ENCODE assay signal across 10 cellular contexts in the genomic region with DNA sequence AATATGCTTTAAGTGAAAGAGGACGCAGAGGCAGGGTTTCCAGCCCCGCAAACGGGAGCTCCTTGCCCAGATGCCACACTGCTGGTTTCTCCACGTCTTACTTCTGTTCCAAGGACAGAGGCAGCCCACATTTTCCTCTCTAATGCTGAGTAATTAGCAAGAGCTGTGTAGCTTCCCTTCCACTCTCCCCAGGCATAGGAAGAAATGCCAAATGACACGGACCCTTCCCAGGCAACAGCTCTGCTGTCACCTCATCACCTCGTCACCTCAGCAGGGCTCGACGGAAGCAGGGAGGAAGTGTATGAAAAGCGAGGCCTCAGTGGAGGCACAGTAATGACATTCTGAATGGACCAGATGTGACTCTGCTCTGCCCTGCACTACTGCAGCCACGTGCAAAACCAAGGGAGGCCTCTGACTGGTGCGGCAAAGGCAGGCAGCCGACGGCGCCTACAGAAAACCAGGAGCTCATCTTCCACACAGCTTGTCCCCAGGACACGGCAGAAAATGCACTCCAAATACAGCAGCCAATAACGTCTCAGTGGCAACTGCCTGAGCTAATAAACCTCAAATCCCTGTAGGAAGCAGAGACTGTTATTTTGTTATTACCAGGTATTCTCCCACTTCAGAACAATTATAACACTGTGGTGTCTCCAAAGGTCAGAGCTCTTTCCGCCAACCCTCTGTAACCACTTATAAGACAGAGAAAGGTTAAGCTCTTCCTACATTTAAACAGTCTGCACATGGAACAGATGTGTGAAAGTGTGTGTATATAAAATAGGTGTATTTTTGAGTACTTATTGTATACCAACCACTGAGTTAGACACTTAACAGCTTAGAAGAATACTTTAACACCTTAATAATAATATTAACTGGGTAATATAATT.
A peak's percentile ranks its signal among the peaks of the same experiment; 100 is the strongest.
DNase-seq lines count a peak whose midpoint lies in the region; ATAC-seq and TF ChIP-seq lines count a peak whose summit lies in the region.
"Had no signal": no experiment of that assay in that cellular context is flagged by ENCODE, and none has a peak within 500 bp of the region (broad histone marks: within the 10 kb centered on the region; RNA-seq: fewer than 3 reads in every experiment).

No MANE protein-coding gene starts in this region.

- no peaks in the 10 kb centered on the region for H3K9me2 ChIP-seq in OCI-LY1 (ENCODE audit: low read depth, low read length)

- H3K9ac ChIP-seq in OCI-LY1 (ENCODE audit: low read length) = no peak overlapping the region; the same call in 1 of the 2 replicates

- TF ChIP-seq POLR2A in esophagus muscularis mucosa (IDR thresholded peaks at IDR 0.05; ENCODE audit: low read depth) = no peak

- no peak overlapping the region for H3K27ac ChIP-seq in OCI-LY1 (ENCODE audit: low read depth, low read length, poor library complexity, severe bottlenecking)
- H3K27ac ChIP-seq in esophagus muscularis mucosa (replicated peaks in 1 of 4) = peak overlapping the region in 1 of 4 donors; percentile 1
- H3K27ac ChIP-seq: 22Rv1 had no signal

- no peak for TF ChIP-seq EP300 in esophagus muscularis mucosa (IDR thresholded peaks at IDR 0.05)

- H3K4me3 ChIP-seq in OCI-LY1 (ENCODE audit: low read depth, low read length, poor library complexity, severe bottlenecking) (no peak overlapping the region), esophagus muscularis mucosa (no peak overlapping the region)

- H3K4me1 Mint-ChIP-seq in activated naive CD8-positive, alpha-beta T cell treated with anti-CD3 and anti-CD28 coated beads, Interleukin-2, amount 50 U/mL, for 24 hours = peaks cover 27% of the 10 kb centered on the region

- H3K4me1 ChIP-seq in OCI-LY1 (ENCODE audit: insufficient read depth, low read length, severe bottlenecking) (peaks cover 12% of the 10 kb centered on the region), esophagus muscularis mucosa (peaks cover 0 to 10% (median 8%) of the 10 kb centered on the region in 4 donors)

- H3K9me3 Mint-ChIP-seq in activated naive CD8-positive, alpha-beta T cell treated with anti-CD3 and anti-CD28 coated beads, Interleukin-2, amount 50 U/mL, for 24 hours = peaks cover 3% of the 10 kb centered on the region

- H3K27me3 ChIP-seq in OCI-LY1 (ENCODE audit: insufficient read depth, low read length) = no peaks in the 10 kb centered on the region
- no peaks in the 10 kb centered on the region for H3K27me3 ChIP-seq in esophagus muscularis mucosa

- H3F3A ChIP-seq in OCI-LY1 (ENCODE audit: insufficient read depth, low read length) = no peaks in the 10 kb centered on the region

- no peaks in the 10 kb centered on the region for H3K79me2 ChIP-seq in OCI-LY1 (ENCODE audit: insufficient read depth, low read length)

- peak overlapping the region; percentile 90 for H3K27ac Mint-ChIP-seq in activated naive CD8-positive, alpha-beta T cell treated with anti-CD3 and anti-CD28 coated beads, Interleukin-2, amount 50 U/mL, for 24 hours

- H3K4me2 ChIP-seq in OCI-LY1 (ENCODE audit: low read length) = peak overlapping the region; percentile 48

- intact Hi-C loops in esophagus muscularis mucosa (cut with DNase I) = no loop called here

- no peaks in the 10 kb centered on the region for H3K27me3 Mint-ChIP-seq in activated naive CD8-positive, alpha-beta T cell treated with anti-CD3 and anti-CD28 coated beads, Interleukin-2, amount 50 U/mL, for 24 hours

- WGBS in esophagus muscularis mucosa = 61% methylated on average over 11 of the region's 17 CpGs

- peak overlapping the region; percentile 64 for H3K4me3 Mint-ChIP-seq in activated naive CD8-positive, alpha-beta T cell treated with anti-CD3 and anti-CD28 coated beads, Interleukin-2, amount 50 U/mL, for 24 hours

- no peaks in the 10 kb centered on the region for H3K36me3 ChIP-seq in OCI-LY1 (ENCODE audit: insufficient read depth, low read length)
- H3K36me3 ChIP-seq in esophagus muscularis mucosa = no peaks in the 10 kb centered on the region

- peak; percentile 85 for ATAC-seq in activated naive CD8-positive, alpha-beta T cell treated with anti-CD3 and anti-CD28 coated beads, Interleukin-2, amount 50 U/mL, for 24 hours
- ATAC-seq in left lobe of liver (no peak), HG03460 (IDR thresholded peaks at IDR 0.05; ENCODE audit: unreplicated experiment) (no peak)

- H3K9me3 ChIP-seq in OCI-LY1 (ENCODE audit: low read length) (no peaks in the 10 kb centered on the region), esophagus muscularis mucosa (peaks cover 0 to 2% (median 0%) of the 10 kb centered on the region in 4 donors)

- no peaks in the 10 kb centered on the region for H3K36me3 Mint-ChIP-seq in activated naive CD8-positive, alpha-beta T cell treated with anti-CD3 and anti-CD28 coated beads, Interleukin-2, amount 50 U/mL, for 24 hours (ENCODE audit: low read depth)

- peak overlapping the region; percentile 30; the same call in 1 of the 2 replicates for H2AFZ ChIP-seq in OCI-LY1 (ENCODE audit: low read length)

- TF ChIP-seq CTCF in OCI-LY1 (IDR thresholded peaks at IDR 0.05; ENCODE audit: low read length) (no peak), esophagus muscularis mucosa (IDR thresholded peaks at IDR 0.05) (no peak)

- DNase-seq in DMS53 (lab: John Stamatoyannopoulos, UW) (peak; percentile 56), DMS53 treated with DMSO at 0.1 percent for 48 hours (lab: John Stamatoyannopoulos, UW; ENCODE audit: unreplicated experiment) (no peak), left lobe of liver (ENCODE audit: low spot score) (no peak), esophagus muscularis mucosa (ENCODE audit: extremely low spot score) (no peak)
- DNase-seq in activated naive CD8-positive, alpha-beta T cell treated with anti-CD3 and anti-CD28 coated beads, Interleukin-2, amount 50 U/mL, for 24 hours = peak; percentile 47
- peak; percentile 27 to 36 for DNase-seq in stimulated activated CD4-positive, alpha-beta T cell treated with anti-CD3 and anti-CD28 coated beads, Interleukin-2, amount 100 ng/mL, for 24 hours
- DNase-seq: NCI-H2029 had no signal

- H4K20me1 ChIP-seq in OCI-LY1 (ENCODE audit: insufficient read depth, low read length) = no peaks in the 10 kb centered on the region

Comparison
In these comparisons a context has a peak if more than half of its experiments do, and no peak if none do; other contexts are left out.
1. DNase-seq: peak in DMS53 (single experiment), activated naive CD8-positive, alpha-beta T cell treated with anti-CD3 and anti-CD28 coated beads, Interleukin-2, amount 50 U/mL, for 24 hours (single experiment) and stimulated activated CD4-positive, alpha-beta T cell treated with anti-CD3 and anti-CD28 coated beads, Interleukin-2, amount 100 ng/mL, for 24 hours (2 of 2); none in DMS53 treated with DMSO at 0.1 percent for 48 hours (single experiment), left lobe of liver (single experiment) and esophagus muscularis mucosa (single experiment).